ENCODE assay signal across 20 cellular contexts in the genomic region with DNA sequence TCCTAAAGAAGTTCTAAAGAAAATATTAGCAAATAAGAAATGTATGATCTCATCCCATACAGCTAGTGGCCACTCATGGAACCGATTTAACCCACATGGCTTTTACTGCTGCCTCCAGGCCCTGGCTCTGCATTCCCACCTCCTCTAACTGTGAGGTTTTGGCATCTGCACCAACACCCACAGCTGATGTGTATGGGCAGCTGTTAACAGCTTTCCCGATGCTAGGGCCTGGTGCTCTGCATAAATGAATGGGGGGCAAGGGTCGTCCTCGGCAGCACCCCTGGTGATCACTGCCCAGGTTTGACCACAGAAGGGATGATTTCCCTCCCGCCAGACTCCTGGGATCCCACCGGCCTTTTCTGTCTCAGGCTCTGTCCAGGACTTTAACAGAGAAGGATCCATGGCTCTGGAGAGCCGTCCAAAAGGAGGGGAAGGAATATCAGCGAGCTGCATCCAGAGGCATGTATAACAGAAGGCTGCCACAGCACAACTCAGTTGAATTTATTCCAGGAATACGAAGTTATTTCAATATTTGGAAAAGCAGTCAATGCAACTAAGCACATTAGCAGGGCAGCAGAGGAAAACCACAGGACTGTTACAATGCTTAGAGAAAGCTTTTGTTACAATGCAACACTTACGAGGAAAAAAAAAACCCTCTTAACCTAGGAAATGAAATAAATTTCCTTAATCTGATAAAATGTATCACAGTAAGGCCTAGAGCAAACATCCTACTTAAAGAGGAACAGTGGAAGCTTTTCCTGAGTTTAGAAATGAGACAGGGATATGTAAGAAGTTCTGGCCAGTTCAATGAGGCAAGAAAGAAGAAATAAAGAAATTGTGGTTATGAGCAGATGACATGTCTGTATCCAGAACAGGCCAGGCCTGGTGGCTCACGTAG.
DNase-seq lines count a peak whose midpoint lies in the region; ATAC-seq lines count a peak whose summit lies in the region.
"Had no signal": no experiment of that assay in that cellular context is flagged by ENCODE, and none has a peak within 500 bp of the region (broad histone marks: within the 10 kb centered on the region; RNA-seq: fewer than 3 reads in every experiment).

No MANE protein-coding gene starts in this region.

- H3K27me3 ChIP-seq in BLaER1 treated with 17β-estradiol and CSF1 and Interleukin-3, amounts not matched to agents 10 nM and 100 nM, result no peaks in the 10 kb centered on the region
- H3K27me3 ChIP-seq: dorsolateral prefrontal cortex, hepatocyte, sigmoid colon had no signal

- H3K9ac ChIP-seq in BLaER1 treated with 17β-estradiol and CSF1 and Interleukin-3, amounts not matched to agents 10 nM and 100 nM, result peak overlapping the region in 1 of 11 experiments; percentile 28; a peak in 1 of 22 replicates

- peaks cover 0 to 47% (median 8%) of the 10 kb centered on the region in 10 experiments; a peak in 10 of 20 replicates for H3K4me1 ChIP-seq in BLaER1 treated with 17β-estradiol and CSF1 and Interleukin-3, amounts not matched to agents 10 nM and 100 nM

- ATAC-seq in GM21526 (IDR thresholded peaks at IDR 0.05; ENCODE audit: low FRiP score, unreplicated experiment), result no peak
- no peak for ATAC-seq in HG03025 (IDR thresholded peaks at IDR 0.05; ENCODE audit: low FRiP score, unreplicated experiment)
- ATAC-seq: activated CD8-positive, alpha-beta T cell treated with anti-CD3 and anti-CD28 coated beads, Interleukin-2, amount 10 ng/mL, durations not matched to agents 7 days and 5 days; esophagus mucosa; mucosa of descending colon; WTC11 had no signal

- DNase-seq in MV-4-11 (lab: John Stamatoyannopoulos, UW), result peak; percentile 60
- peak; percentile 59 for DNase-seq in fibroblast of peridontal ligament (ENCODE audit: extremely low read depth)
- peak; percentile 63 for DNase-seq in myocyte (ENCODE audit: low read depth)
- no peak for DNase-seq in C1 segment of cervical spinal cord (lab: John Stamatoyannopoulos, UW)
- no peak for DNase-seq in activated effector memory CD4-positive, alpha-beta T cell treated with anti-CD3 and anti-CD28 coated beads, Interleukin-2, amount 50 U/mL, for 16 hours
- DNase-seq: activated CD8-positive, alpha-beta T cell treated with anti-CD3 and anti-CD28 coated beads, Interleukin-2, amount 10 ng/mL, durations not matched to agents 7 days and 5 days; activated naive CD8-positive, alpha-beta T cell treated with anti-CD3 and anti-CD28 coated beads, Interleukin-2, amount 10 ng/mL, durations not matched to agents 7 days and 5 days; Calu3; mucosa of descending colon; NCI-H1092; NCI-H2107; NCI-H526 treated with DMSO at 0.1 percent for 48 hours; sigmoid colon had no signal

- H3K36me3 ChIP-seq in BLaER1 treated with 17β-estradiol and CSF1 and Interleukin-3, amounts not matched to agents 10 nM and 100 nM, result peaks cover 0 to 97% (median 23%) of the 10 kb centered on the region in 11 experiments; a peak in 16 of 22 replicates

- H3K4me3 ChIP-seq in BLaER1 treated with 17β-estradiol and CSF1 and Interleukin-3, amounts not matched to agents 10 nM and 100 nM, result no peak overlapping the region
- H3K4me3 ChIP-seq: dorsolateral prefrontal cortex, hepatocyte, mucosa of descending colon, sigmoid colon had no signal

- peak overlapping the region in 6 of 11 experiments; percentile 19 to 65 (median 28); a peak in 10 of 22 replicates for H3K4me2 ChIP-seq in BLaER1 treated with 17β-estradiol and CSF1 and Interleukin-3, amounts not matched to agents 10 nM and 100 nM
- H3K4me2 ChIP-seq: hepatocyte had no signal

- peaks cover 26 to 49% (median 34%) of the 10 kb centered on the region in 11 experiments for H3K9me3 ChIP-seq in BLaER1 treated with 17β-estradiol and CSF1 and Interleukin-3, amounts not matched to agents 10 nM and 100 nM (replicated peaks in 1 of 11)
- H3K9me3 ChIP-seq: sigmoid colon had no signal

- peak overlapping the region in 2 of 11 experiments; percentile 9 to 26; a peak in 4 of 22 replicates for H3K27ac ChIP-seq in BLaER1 treated with 17β-estradiol and CSF1 and Interleukin-3, amounts not matched to agents 10 nM and 100 nM
- H3K27ac ChIP-seq: hepatocyte had no signal

- peaks cover 0 to 97% (median 12%) of the 10 kb centered on the region in 11 experiments; a peak in 10 of 22 replicates for H4K20me1 ChIP-seq in BLaER1 treated with 17β-estradiol and CSF1 and Interleukin-3, amounts not matched to agents 10 nM and 100 nM

Comparison
In these comparisons a context has a peak if more than half of its experiments do, and no peak if none do; other contexts are left out.
1. DNase-seq: peak in MV-4-11 (single experiment), fibroblast of peridontal ligament (single experiment) and myocyte (single experiment); none in C1 segment of cervical spinal cord (0 of 14) and activated effector memory CD4-positive, alpha-beta T cell treated with anti-CD3 and anti-CD28 coated beads, Interleukin-2, amount 50 U/mL, for 16 hours (single experiment).